Comparison of ENCODE assay signal across 17 cellular contexts in genomic region chr1:185864889-185865288, GRCh38.
A peak's percentile ranks its signal among the peaks of the same experiment; 100 is the strongest.
DNase-seq lines count a peak whose midpoint lies in the region; ATAC-seq and TF ChIP-seq lines count a peak whose summit lies in the region.
"Had no signal": no experiment of that assay in that cellular context is flagged by ENCODE, and none has a peak within 500 bp of the region (broad histone marks: within the 10 kb centered on the region; RNA-seq: fewer than 3 reads in every experiment).

No MANE protein-coding gene starts in this region.

- WGBS in heart left ventricle, 4 donors: 71 to 85% (median 79%) methylated on average over 2 of the region's 2 CpGs
- 1 to 8% methylated on average over 2 of the region's 2 CpGs for WGBS in aorta, 2 donors

- intact Hi-C loops in heart left ventricle (cut with DNase I) (no loop called here), left ventricle myocardium inferior (cut with micrococcal nuclease) (no loop called here), aorta (cut with DNase I) (loop anchor here in 1 of 2 donors (10.0 kb wide), 1 partner anchor 240 kb away; no protein-coding TSS in a partner anchor)

- H3K27me3 ChIP-seq in heart left ventricle (no peaks in the 10 kb centered on the region), left ventricle myocardium inferior (ENCODE audit: low read depth) (no peaks in the 10 kb centered on the region), aorta (ENCODE audit: control insufficient read depth in 1 of 2, insufficient read depth in 2 of 2, low read length in 1 of 2) (no peaks in the 10 kb centered on the region)

- peaks cover 0 to 13% (median 0%) of the 10 kb centered on the region in 12 donors for H3K4me1 ChIP-seq in heart left ventricle
- H3K4me1 ChIP-seq in left ventricle myocardium inferior: peaks cover 5% of the 10 kb centered on the region
- H3K4me1 ChIP-seq in aorta (ENCODE audit: control insufficient read depth in 1 of 2, insufficient read depth in 2 of 2, low read length in 2 of 2): peaks cover 10 to 14% of the 10 kb centered on the region in 2 donors

- TF ChIP-seq CTCF in heart left ventricle (IDR thresholded peaks at IDR 0.05) (no peak), left ventricle myocardium inferior (IDR thresholded peaks at IDR 0.05; ENCODE audit: borderline replicate concordance) (no peak), foreskin fibroblast (IDR thresholded peaks at IDR 0.05; ENCODE audit: low read depth, low read length) (no peak)

- H3K4me3 ChIP-seq in heart left ventricle (no peak overlapping the region), left ventricle myocardium inferior (no peak overlapping the region), foreskin fibroblast (ENCODE audit: low read depth in 1 of 2, low read length in 2 of 2) (no peak overlapping the region), aorta (ENCODE audit: low read length in 2 of 2) (no peak overlapping the region)
- H3K4me3 ChIP-seq: HAP-1 had no signal

- H3K36me3 ChIP-seq in heart left ventricle (peaks cover 0 to 9% (median 0%) of the 10 kb centered on the region in 9 donors), left ventricle myocardium inferior (no peaks in the 10 kb centered on the region), aorta (ENCODE audit: control insufficient read depth in 1 of 2, insufficient read depth in 2 of 2, low read length in 1 of 2) (no peaks in the 10 kb centered on the region)
- H3K36me3 ChIP-seq: HAP-1 had no signal

- H3K9me3 ChIP-seq in heart left ventricle (no peaks in the 10 kb centered on the region), left ventricle myocardium inferior (replicated peaks) (no peaks in the 10 kb centered on the region), aorta (ENCODE audit: control insufficient read depth, low read length) (peaks cover 2% of the 10 kb centered on the region)
- H3K9me3 ChIP-seq: HAP-1 had no signal

- H3K27ac ChIP-seq in heart left ventricle: no peak overlapping the region
- no peak overlapping the region for H3K27ac ChIP-seq in left ventricle myocardium inferior (replicated peaks)
- H3K27ac ChIP-seq in aorta (ENCODE audit: low read depth in 1 of 2, low read length in 2 of 2): peak overlapping the region; percentile 28 to 59

- no peak for TF ChIP-seq POLR2A in heart left ventricle (IDR thresholded peaks at IDR 0.05)

- DNase-seq in heart left ventricle: peak in 1 of 5 donors; percentile 27
- DNase-seq in left ventricle myocardium inferior: no peak
- DNase-seq in amniotic stem cell (lab: John Stamatoyannopoulos, UW): peak; percentile 58
- DNase-seq in foreskin fibroblast: peak; percentile 85 to 92
- DNase-seq in aorta: no peak
- no peak for DNase-seq in COLO668 (lab: John Stamatoyannopoulos, UW; ENCODE audit: unreplicated experiment)
- no peak for DNase-seq in epidermal melanocyte (ENCODE audit: insufficient read length, low spot score)
- DNase-seq: activated CD4-positive, alpha-beta T cell treated with anti-CD3 and anti-CD28 coated beads, Interleukin-2, amount 10 ng/mL, durations not matched to agents 24 days and 14 days; activated naive CD4-positive, alpha-beta T cell treated with Interleukin-2 at 50 U/mL for 16 hours; AML-193; effector memory CD8-positive, alpha-beta T cell; GF-D8; NCI-H510A treated with DMSO at 0.1 percent for 48 hours; stimulated activated CD4-positive, alpha-beta T cell treated with anti-CD3 and anti-CD28 coated beads, Interleukin-15, amount 100 ng/mL, for 24 hours had no signal

- peak in 3 of 4 donors; percentile 48 to 85 (median 78) for ATAC-seq in heart left ventricle
- no peak for ATAC-seq in aorta (ENCODE audit: low FRiP score)
- no peak for ATAC-seq in HG03045 (IDR thresholded peaks at IDR 0.05; ENCODE audit: unreplicated experiment)
- ATAC-seq: effector memory CD8-positive, alpha-beta T cell; stimulated activated memory B cell treated with anti-CD40 and anti-IgM and Interleukin-4, amounts not matched to agents 10 μg/mL and 1 μg/mL and 100 μg/mL, for 72 hours had no signal

Comparison
In these comparisons a context has a peak if more than half of its experiments do, and no peak if none do; other contexts are left out.
1. ATAC-seq: peak in heart left ventricle (3 of 4); none in aorta (single experiment) and HG03045 (single experiment).
2. DNase-seq: peak in amniotic stem cell (single experiment) and foreskin fibroblast (2 of 2); none in left ventricle myocardium inferior (single experiment), aorta (0 of 2), COLO668 (single experiment) and epidermal melanocyte (single experiment).
3. H3K27ac ChIP-seq: peak in aorta (2 of 2); none in heart left ventricle (0 of 12) and left ventricle myocardium inferior (single experiment).